Comparison of ENCODE assay signal across 16 cellular contexts in the genomic region with DNA sequence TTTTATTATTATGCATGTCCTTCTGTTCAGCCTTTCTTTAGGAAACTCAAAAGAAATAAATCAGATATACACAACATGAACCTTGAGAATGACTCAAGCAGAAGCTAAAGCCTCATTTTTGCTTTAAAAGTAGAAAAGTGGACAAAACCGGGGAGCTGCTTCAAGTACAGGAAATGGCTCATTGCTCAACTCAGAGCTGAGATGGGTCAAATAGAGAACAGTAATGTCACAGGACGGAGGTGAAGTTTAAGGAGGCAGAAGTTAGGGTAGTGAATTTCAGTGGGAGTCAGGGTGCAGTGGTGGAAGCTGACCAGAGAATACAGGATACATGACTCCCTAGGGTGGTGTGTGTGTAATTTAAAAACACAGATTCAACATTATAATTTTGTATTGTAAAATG. TPM values are rescaled to one million over a fixed set of nuclear protein-coding genes. Genes with fewer than 3 reads are reported as not detected.
DNase-seq lines count a peak whose midpoint lies in the region; ATAC-seq and TF ChIP-seq lines count a peak whose summit lies in the region.
"Had no signal": no experiment of that assay in that cellular context is flagged by ENCODE, and none has a peak within 500 bp of the region (broad histone marks: within the 10 kb centered on the region; RNA-seq: fewer than 3 reads in every experiment).

No MANE protein-coding gene starts in this region.

- DNase-seq in activated T-cell treated with anti-CD3 and anti-CD28 coated beads, Interleukin-2, amount 50 U/mL, for 72 hours = peak in 1 of 2 donors; percentile 4
- DNase-seq in activated T-cell treated with anti-CD3 and anti-CD28 coated beads, Interleukin-2, amount 50 U/mL, for 4 hours = no peak
- DNase-seq in NOMO-1 treated with DMSO at 0.1 percent for 48 hours (lab: John Stamatoyannopoulos, UW; ENCODE audit: unreplicated experiment) (peak; percentile 87), dermis blood vessel endothelial cell (peak; percentile 13), stromal cell of bone marrow (ENCODE audit: low read depth) (peak; percentile 25), SHP77 treated with DMSO at 0.1 percent for 48 hours (lab: John Stamatoyannopoulos, UW) (no peak)
- DNase-seq: ACHN, activated T-cell treated with anti-CD3 and anti-CD28 coated beads for 4 hours, Calu3, MG63, NCI-H2171, small intestine had no signal

- H3K27ac ChIP-seq in gastroesophageal sphincter = no peak overlapping the region
- H3K27ac ChIP-seq: adrenal gland had no signal

- H3K4me1 Mint-ChIP-seq in activated T-cell treated with anti-CD3 and anti-CD28 coated beads, Interleukin-2, amount 50 U/mL, for 72 hours (ENCODE audit: low read depth) = peaks cover 5% of the 10 kb centered on the region
- H3K4me1 Mint-ChIP-seq in activated T-cell treated with anti-CD3 and anti-CD28 coated beads, Interleukin-2, amount 50 U/mL, for 4 hours (ENCODE audit: low read depth) = peaks cover 20% of the 10 kb centered on the region

- H3K4me3 ChIP-seq in gastroesophageal sphincter = no peak overlapping the region
- H3K4me3 ChIP-seq: adrenal gland, MG63 had no signal

- 33 to 62% methylated on average over 1 to 2 of the region's 2 CpGs for WGBS in gastroesophageal sphincter (ENCODE audit: low coverage in 1 of 2), 2 donors

- peak overlapping the region; percentile 6 for H3K27ac Mint-ChIP-seq in activated T-cell treated with anti-CD3 and anti-CD28 coated beads, Interleukin-2, amount 50 U/mL, for 72 hours
- H3K27ac Mint-ChIP-seq: memory B cell had no signal

- H3K27me3 Mint-ChIP-seq in activated T-cell treated with anti-CD3 and anti-CD28 coated beads, Interleukin-2, amount 50 U/mL, for 72 hours (ENCODE audit: low read depth) = no peaks in the 10 kb centered on the region
- no peaks in the 10 kb centered on the region for H3K27me3 Mint-ChIP-seq in activated T-cell treated with anti-CD3 and anti-CD28 coated beads, Interleukin-2, amount 50 U/mL, for 4 hours (ENCODE audit: low read depth)
- H3K27me3 Mint-ChIP-seq: memory B cell had no signal

- H3K9me3 ChIP-seq in gastroesophageal sphincter = no peaks in the 10 kb centered on the region
- H3K9me3 ChIP-seq: adrenal gland, MG63 had no signal

- H3K36me3 Mint-ChIP-seq in activated T-cell treated with anti-CD3 and anti-CD28 coated beads, Interleukin-2, amount 50 U/mL, for 72 hours (ENCODE audit: insufficient read depth in 2 of 2) = no peaks in the 10 kb centered on the region
- peaks cover 2% of the 10 kb centered on the region for H3K36me3 Mint-ChIP-seq in activated T-cell treated with anti-CD3 and anti-CD28 coated beads, Interleukin-2, amount 50 U/mL, for 4 hours (ENCODE audit: insufficient read depth)

- TF ChIP-seq CTCF in gastroesophageal sphincter (IDR thresholded peaks at IDR 0.05) = no peak

- peak in 1 of 2 donors; percentile 74 for ATAC-seq in activated T-cell treated with anti-CD3 and anti-CD28 coated beads, Interleukin-2, amount 50 U/mL, for 72 hours (replicated peaks in 1 of 2)
- ATAC-seq in activated T-cell treated with anti-CD3 and anti-CD28 coated beads, Interleukin-2, amount 50 U/mL, for 4 hours = no peak
- ATAC-seq in GM19455 (IDR thresholded peaks at IDR 0.05; ENCODE audit: unreplicated experiment) (no peak), gastroesophageal sphincter (no peak)

- TF ChIP-seq POLR2A in gastroesophageal sphincter (IDR thresholded peaks at IDR 0.05) = no peak

- H3K4me3 Mint-ChIP-seq in activated T-cell treated with anti-CD3 and anti-CD28 coated beads, Interleukin-2, amount 50 U/mL, for 72 hours = peak overlapping the region in 1 of 2 donors; percentile 1
- H3K4me3 Mint-ChIP-seq in activated T-cell treated with anti-CD3 and anti-CD28 coated beads, Interleukin-2, amount 50 U/mL, for 4 hours = no peak overlapping the region
- H3K4me3 Mint-ChIP-seq: memory B cell had no signal

- no peaks in the 10 kb centered on the region for H3K27me3 ChIP-seq in gastroesophageal sphincter
- H3K27me3 ChIP-seq: adrenal gland, MG63 had no signal

- no peaks in the 10 kb centered on the region for H3K36me3 ChIP-seq in gastroesophageal sphincter
- H3K36me3 ChIP-seq: adrenal gland, MG63 had no signal

- no peaks in the 10 kb centered on the region for H3K4me1 ChIP-seq in gastroesophageal sphincter
- H3K4me1 ChIP-seq: adrenal gland had no signal

- no peaks in the 10 kb centered on the region for H3K9me3 Mint-ChIP-seq in activated T-cell treated with anti-CD3 and anti-CD28 coated beads, Interleukin-2, amount 50 U/mL, for 72 hours
- no peaks in the 10 kb centered on the region for H3K9me3 Mint-ChIP-seq in activated T-cell treated with anti-CD3 and anti-CD28 coated beads, Interleukin-2, amount 50 U/mL, for 4 hours
- H3K9me3 Mint-ChIP-seq: memory B cell had no signal

- TF ChIP-seq EP300 in gastroesophageal sphincter (IDR thresholded peaks at IDR 0.05) = no peak

RNA-seq across cellular contexts. Expression of gene PHKA2, which starts 22.2 kb away (rescaled TPM):
- 10 to 100 TPM; 27.2 to 30.3 TPM for total RNA-seq in activated T-cell treated with anti-CD3 and anti-CD28 coated beads, Interleukin-2, amount 50 U/mL, for 72 hours
- total RNA-seq in activated T-cell treated with anti-CD3 and anti-CD28 coated beads, Interleukin-2, amount 50 U/mL, for 4 hours = 10 to 100 TPM; 14.1 to 17.5 (median 14.8) TPM
- total RNA-seq in dermis blood vessel endothelial cell (10.0 and 13.3 TPM in 2 replicates), gastroesophageal sphincter (10 to 100 TPM in 3 of 4 donors, 1 to 10 TPM in 1; 3.9 to 15.1 (median 13.2) TPM)

Comparison
In these comparisons a context has a peak if more than half of its experiments do, and no peak if none do; other contexts are left out.
1. DNase-seq: peak in NOMO-1 treated with DMSO at 0.1 percent for 48 hours (single experiment), dermis blood vessel endothelial cell (single experiment) and stromal cell of bone marrow (single experiment); none in activated T-cell treated with anti-CD3 and anti-CD28 coated beads, Interleukin-2, amount 50 U/mL, for 4 hours (single experiment) and SHP77 treated with DMSO at 0.1 percent for 48 hours (single experiment).